Comparison of ENCODE assay signal across 9 cellular contexts in genomic region chr17:78144736-78145641, GRCh38. TPM values are rescaled to one million over a fixed set of nuclear protein-coding genes. Genes with fewer than 3 reads are reported as not detected.
DNase-seq lines count a peak whose midpoint lies in the region; ATAC-seq, FAIRE-seq and TF ChIP-seq lines count a peak whose summit lies in the region.
"Had no signal": no experiment of that assay in that cellular context is flagged by ENCODE, and none has a peak within 500 bp of the region (broad histone marks: within the 10 kb centered on the region; RNA-seq: fewer than 3 reads in every experiment).

No MANE protein-coding gene starts in this region.

- intact Hi-C loops in PC-3 (cut with micrococcal nuclease) (loop anchor here (2.0 kb wide), 1 partner anchor 14 kb away; no protein-coding TSS in a partner anchor), head of caudate nucleus (cut with DNase I) (no loop called here)

- H3K36me3 ChIP-seq in PC-3 (ENCODE audit: low read depth, low read length), result no peaks in the 10 kb centered on the region

- POLR2A ChIA-PET in PC-3 (lab: Charles Lee; ENCODE audit: unreplicated experiment), result interaction anchor here (0.5 to 1.2 kb wide), 3 partner anchors 16 to 41 kb away, joined by 3 to 4 read pairs (median 3); no protein-coding TSS in a partner anchor

- peak overlapping the region; percentile 71 for H3K4me2 ChIP-seq in PC-3 (ENCODE audit: low read length)

- peaks cover 47% of the 10 kb centered on the region for H3K4me1 ChIP-seq in PC-3 (ENCODE audit: insufficient read depth, low read length)

- 0 out of 2 replicates have a peak overlapping the region, but pooled peaks have one; percentile 2 for H3K4me3 ChIP-seq in PC-3 (ENCODE audit: low read length)

- no peaks in the 10 kb centered on the region for H3K9me2 ChIP-seq in PC-3 (replicated peaks; ENCODE audit: low read length)

- H3K9me3 ChIP-seq in PC-3 (ENCODE audit: low read length), result no peaks in the 10 kb centered on the region

- H3K4me1 Mint-ChIP-seq in stimulated activated effector memory CD8-positive, alpha-beta T cell treated with anti-CD3 and anti-CD28 coated beads, Interleukin-12 subunit alpha, Interleukin-12 subunit beta, amount 100 ng/mL, for 72 hours, result peaks cover 29% of the 10 kb centered on the region

- H3K9ac ChIP-seq in PC-3 (ENCODE audit: low read length), result peak overlapping the region; percentile 58

- H2AFZ ChIP-seq in PC-3 (ENCODE audit: low read length), result 0 out of 2 replicates have a peak overlapping the region, but pooled peaks have one; percentile 6

- FAIRE-seq in GM19239 (lab: Jason Lieb, UNC), result no peak

- no peaks in the 10 kb centered on the region for H3K79me2 ChIP-seq in PC-3 (ENCODE audit: low read length)

- CTCF ChIA-PET in PC-3 (lab: Charles Lee), result interaction anchor here (0.9 kb wide), 1 partner anchor 30 kb away, joined by 3 read pairs; no protein-coding TSS in a partner anchor

- H3K27ac Mint-ChIP-seq in stimulated activated effector memory CD8-positive, alpha-beta T cell treated with anti-CD3 and anti-CD28 coated beads, Interleukin-12 subunit alpha, Interleukin-12 subunit beta, amount 100 ng/mL, for 72 hours, result peak overlapping the region; percentile 79

- no peaks in the 10 kb centered on the region for H3F3A ChIP-seq in PC-3 (ENCODE audit: low read length, unreplicated experiment)

- ATAC-seq in PC-3 (peak; percentile 14), HG03139 (IDR thresholded peaks at IDR 0.05; ENCODE audit: unreplicated experiment) (no peak)
- ATAC-seq in stimulated activated effector memory CD8-positive, alpha-beta T cell treated with anti-CD3 and anti-CD28 coated beads, Interleukin-12 subunit alpha, Interleukin-12 subunit beta, amount 100 ng/mL, for 72 hours, result no peak

- TF ChIP-seq CTCF in PC-3 (conservative IDR thresholded peaks at IDR 0.05; ENCODE audit: low read depth, low read length), result no peak
- no peak for TF ChIP-seq CTCF in GM20000 (IDR thresholded peaks at IDR 0.05; ENCODE audit: extremely low read depth, missing control alignments)

- peak overlapping the region; percentile 91 for H3K27ac ChIP-seq in PC-3 (ENCODE audit: low read length)
- H3K27ac ChIP-seq: epithelial cell of prostate had no signal

- BruUV-seq in PC-3 (replicated peaks; lab: Mats Ljungman, UMichigan), result no TSS peak

- H4K20me1 ChIP-seq in PC-3 (ENCODE audit: low read length), result no peaks in the 10 kb centered on the region

- H3K27me3 ChIP-seq in PC-3 (ENCODE audit: low read length), result no peaks in the 10 kb centered on the region

- no peak overlapping the region for H3K4me3 Mint-ChIP-seq in stimulated activated effector memory CD8-positive, alpha-beta T cell treated with anti-CD3 and anti-CD28 coated beads, Interleukin-12 subunit alpha, Interleukin-12 subunit beta, amount 100 ng/mL, for 72 hours
- H3K4me3 Mint-ChIP-seq: H9 had no signal

- peaks cover 52% of the 10 kb centered on the region for H3K36me3 Mint-ChIP-seq in stimulated activated effector memory CD8-positive, alpha-beta T cell treated with anti-CD3 and anti-CD28 coated beads, Interleukin-12 subunit alpha, Interleukin-12 subunit beta, amount 100 ng/mL, for 72 hours

- DNase-seq in PC-3 (peak; percentile 65), head of caudate nucleus (peak in 39 of 42 donors; percentile 29 to 84 (median 61)), GM19239 (ENCODE audit: insufficient read length, low spot score) (no peak), GM20000 (ENCODE audit: low spot score) (no peak)
- no peak for DNase-seq in stimulated activated effector memory CD8-positive, alpha-beta T cell treated with anti-CD3 and anti-CD28 coated beads, Interleukin-12 subunit alpha, Interleukin-12 subunit beta, amount 100 ng/mL, for 72 hours (ENCODE audit: low spot score in 2 of 2)
- DNase-seq: activated CD4-positive, alpha-beta T cell treated with anti-CD3 and anti-CD28 coated beads for 48 hours; H9 had no signal

- H3K9me3 Mint-ChIP-seq in stimulated activated effector memory CD8-positive, alpha-beta T cell treated with anti-CD3 and anti-CD28 coated beads, Interleukin-12 subunit alpha, Interleukin-12 subunit beta, amount 100 ng/mL, for 72 hours, result no peaks in the 10 kb centered on the region
- H3K9me3 Mint-ChIP-seq: H9 had no signal

RNA-seq across cellular contexts. Expression of gene C17orf99, which starts 1.2 kb away (rescaled TPM):
- total RNA-seq in PC-3 (2014; rRNA removed), result 3.2 TPM in 1 of 2 replicates, not detected in the other
- total RNA-seq: H9 had no signal

RNA-seq across cellular contexts. Expression of gene TMC8, which starts 14.4 kb away (rescaled TPM):
- total RNA-seq in PC-3 (2014; rRNA removed), result 4.6 and 5.3 TPM in 2 replicates

RNA-seq across cellular contexts. Expression of gene TMC6, which starts 16.4 kb away (rescaled TPM):
- total RNA-seq in PC-3 (2014; rRNA removed), result 97.3 and 138 TPM in 2 replicates

RNA-seq across cellular contexts. Expression of gene SYNGR2, which starts 23.4 kb away (rescaled TPM):
- total RNA-seq in PC-3 (2014; rRNA removed), result 213 and 220 TPM in 2 replicates

RNA-seq across cellular contexts. Expression of gene TK1, which starts 41.9 kb away (rescaled TPM):
- total RNA-seq in PC-3 (2014; rRNA removed), result 340 and 430 TPM in 2 replicates

Comparison
In these comparisons a context has a peak if more than half of its experiments do, and no peak if none do; other contexts are left out.
1. DNase-seq: peak in PC-3 (single experiment) and head of caudate nucleus (39 of 42); none in stimulated activated effector memory CD8-positive, alpha-beta T cell treated with anti-CD3 and anti-CD28 coated beads, Interleukin-12 subunit alpha, Interleukin-12 subunit beta, amount 100 ng/mL, for 72 hours (0 of 2), GM19239 (single experiment) and GM20000 (single experiment).